Comparison of ENCODE assay signal across 8 cellular contexts in the genomic region with DNA sequence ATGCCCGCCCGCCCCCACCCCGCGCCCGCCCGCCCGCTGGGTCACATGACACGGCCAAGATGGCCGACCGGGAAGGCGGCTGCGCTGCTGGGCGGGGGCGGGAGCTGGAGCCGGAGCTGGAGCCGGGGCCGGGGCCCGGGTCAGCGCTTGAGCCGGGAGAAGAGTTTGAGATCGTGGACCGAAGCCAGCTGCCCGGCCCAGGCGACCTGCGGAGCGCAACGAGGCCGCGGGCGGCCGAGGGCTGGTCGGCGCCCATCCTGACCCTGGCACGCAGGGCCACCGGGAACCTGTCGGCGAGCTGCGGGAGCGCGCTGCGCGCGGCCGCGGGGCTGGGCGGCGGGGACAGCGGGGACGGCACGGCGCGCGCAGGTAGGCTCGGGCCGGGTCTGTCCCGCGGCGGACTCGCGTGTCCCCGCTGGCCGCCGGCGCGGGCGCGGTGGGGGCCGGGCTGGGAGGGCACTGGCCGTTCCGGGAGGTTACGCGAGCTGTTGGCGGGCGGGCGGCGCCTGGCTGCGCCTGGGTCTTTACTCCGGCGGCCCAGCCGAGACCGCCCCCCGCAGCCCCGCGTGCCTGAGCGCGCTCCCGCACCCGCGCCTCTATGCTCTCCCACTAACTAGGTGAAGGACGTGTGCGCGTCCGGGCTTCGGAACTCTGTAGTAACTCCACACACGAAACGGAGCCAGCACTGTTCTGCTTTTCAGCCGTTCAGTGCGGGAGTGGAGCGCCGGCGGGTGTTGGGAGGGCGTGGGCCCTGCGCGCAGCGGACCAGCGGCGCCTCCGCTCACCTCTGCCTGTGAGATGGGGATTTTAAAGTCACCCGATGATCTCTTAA. TPM values are rescaled to one million over a fixed set of nuclear protein-coding genes. Genes with fewer than 3 reads are reported as not detected.
DNase-seq lines count a peak whose midpoint lies in the region; ATAC-seq and TF ChIP-seq lines count a peak whose summit lies in the region.

A gene with protein sequence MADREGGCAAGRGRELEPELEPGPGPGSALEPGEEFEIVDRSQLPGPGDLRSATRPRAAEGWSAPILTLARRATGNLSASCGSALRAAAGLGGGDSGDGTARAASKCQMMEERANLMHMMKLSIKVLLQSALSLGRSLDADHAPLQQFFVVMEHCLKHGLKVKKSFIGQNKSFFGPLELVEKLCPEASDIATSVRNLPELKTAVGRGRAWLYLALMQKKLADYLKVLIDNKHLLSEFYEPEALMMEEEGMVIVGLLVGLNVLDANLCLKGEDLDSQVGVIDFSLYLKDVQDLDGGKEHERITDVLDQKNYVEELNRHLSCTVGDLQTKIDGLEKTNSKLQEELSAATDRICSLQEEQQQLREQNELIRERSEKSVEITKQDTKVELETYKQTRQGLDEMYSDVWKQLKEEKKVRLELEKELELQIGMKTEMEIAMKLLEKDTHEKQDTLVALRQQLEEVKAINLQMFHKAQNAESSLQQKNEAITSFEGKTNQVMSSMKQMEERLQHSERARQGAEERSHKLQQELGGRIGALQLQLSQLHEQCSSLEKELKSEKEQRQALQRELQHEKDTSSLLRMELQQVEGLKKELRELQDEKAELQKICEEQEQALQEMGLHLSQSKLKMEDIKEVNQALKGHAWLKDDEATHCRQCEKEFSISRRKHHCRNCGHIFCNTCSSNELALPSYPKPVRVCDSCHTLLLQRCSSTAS (plus strand): TSS at position 44 of the 832 bp plus-strand sequence. CDS start 16 bp downstream, at position 60.

- POLR2A ChIA-PET in naive thymus-derived CD8-positive, alpha-beta T cell (lab: Charles Lee) = interaction anchor here (0.5 to 2.9 kb wide), 16 partner anchors 9 to 1316 kb away, joined by 3 to 60 read pairs (median 6); partner anchors contain the start of genes HNRNPH1, RNF130 and ZNF354B

- peak within 1 kb of the TSS; percentile 96 for H3K27ac ChIP-seq in HL-60 (replicated peaks)

- peak within 1 kb of the TSS; percentile 99 for H3K27ac Mint-ChIP-seq in activated T-cell treated with anti-CD3 and anti-CD28 coated beads, Interleukin-2, amount 50 U/mL, for 72 hours
- H3K27ac Mint-ChIP-seq in naive thymus-derived CD8-positive, alpha-beta T cell = peak within 1 kb of the TSS; percentile 94 to 98 (median 96)
- H3K27ac Mint-ChIP-seq in stimulated activated naive B cell treated with anti-CD40 and anti-IgM and Interleukin-4, amounts not matched to agents 10 μg/mL and 1 μg/mL and 100 μg/mL, for 72 hours = peak within 1 kb of the TSS; percentile 100

- H3K4me3 ChIP-seq in HL-60 (replicated peaks; ENCODE audit: insufficient read depth, low read length) = peak within 1 kb of the TSS; percentile 65

- no peak for TF ChIP-seq CTCF in HL-60 (IDR thresholded peaks at IDR 0.05; ENCODE audit: insufficient read depth, low read length)

- peaks cover 31% of the 10 kb centered on the region for H3K4me1 Mint-ChIP-seq in activated T-cell treated with anti-CD3 and anti-CD28 coated beads, Interleukin-2, amount 50 U/mL, for 72 hours (ENCODE audit: low read depth)
- peaks cover 8 to 51% (median 30%) of the 10 kb centered on the region in 4 donors for H3K4me1 Mint-ChIP-seq in naive thymus-derived CD8-positive, alpha-beta T cell
- H3K4me1 Mint-ChIP-seq in stimulated activated naive B cell treated with anti-CD40 and anti-IgM and Interleukin-4, amounts not matched to agents 10 μg/mL and 1 μg/mL and 100 μg/mL, for 72 hours = peaks cover 23 to 52% of the 10 kb centered on the region in 2 donors

- in situ Hi-C loops in Caki2 (cut with HindIII; ENCODE audit: low pct_unique_long_range_greater_than_20kb, low sequenced_read_pairs) = no loop called here

- DNase-seq in Caki2 (ENCODE audit: low read depth) (peak; percentile 83), HL-60 (ENCODE audit: low read depth in 1 of 2, low spot score in 1 of 2) (peak; percentile 65 to 80), fibroblast of gingiva (ENCODE audit: low read depth) (peak; percentile 78)
- peak; percentile 86 for DNase-seq in activated T-cell treated with anti-CD3 and anti-CD28 coated beads, Interleukin-2, amount 50 U/mL, for 72 hours
- DNase-seq in naive thymus-derived CD8-positive, alpha-beta T cell = peak; percentile 63 to 96 (median 84)
- peak; percentile 81 for DNase-seq in stimulated activated naive B cell treated with anti-CD40 and anti-IgM and Interleukin-4, amounts not matched to agents 10 μg/mL and 1 μg/mL and 100 μg/mL, for 72 hours

- H3K27me3 Mint-ChIP-seq in activated T-cell treated with anti-CD3 and anti-CD28 coated beads, Interleukin-2, amount 50 U/mL, for 72 hours (ENCODE audit: low read depth) = no peaks in the 10 kb centered on the region
- no peaks in the 10 kb centered on the region for H3K27me3 Mint-ChIP-seq in naive thymus-derived CD8-positive, alpha-beta T cell
- no peaks in the 10 kb centered on the region for H3K27me3 Mint-ChIP-seq in stimulated activated naive B cell treated with anti-CD40 and anti-IgM and Interleukin-4, amounts not matched to agents 10 μg/mL and 1 μg/mL and 100 μg/mL, for 72 hours

- no peaks in the 10 kb centered on the region for H3K27me3 ChIP-seq in HL-60 (ENCODE audit: insufficient read depth, poor library complexity, severe bottlenecking)

- peak; percentile 76 for ATAC-seq in GM19463 (IDR thresholded peaks at IDR 0.05; ENCODE audit: unreplicated experiment)
- peak; percentile 84 to 86 for ATAC-seq in activated T-cell treated with anti-CD3 and anti-CD28 coated beads, Interleukin-2, amount 50 U/mL, for 72 hours (replicated peaks in 1 of 2)
- ATAC-seq in naive thymus-derived CD8-positive, alpha-beta T cell = peak; percentile 80 to 83
- ATAC-seq in stimulated activated naive B cell treated with anti-CD40 and anti-IgM and Interleukin-4, amounts not matched to agents 10 μg/mL and 1 μg/mL and 100 μg/mL, for 72 hours (replicated peaks) = peak; percentile 78 to 85

- H3K9me3 Mint-ChIP-seq in activated T-cell treated with anti-CD3 and anti-CD28 coated beads, Interleukin-2, amount 50 U/mL, for 72 hours = no peaks in the 10 kb centered on the region
- no peaks in the 10 kb centered on the region for H3K9me3 Mint-ChIP-seq in naive thymus-derived CD8-positive, alpha-beta T cell
- no peaks in the 10 kb centered on the region for H3K9me3 Mint-ChIP-seq in stimulated activated naive B cell treated with anti-CD40 and anti-IgM and Interleukin-4, amounts not matched to agents 10 μg/mL and 1 μg/mL and 100 μg/mL, for 72 hours

- H3K4me3 Mint-ChIP-seq in activated T-cell treated with anti-CD3 and anti-CD28 coated beads, Interleukin-2, amount 50 U/mL, for 72 hours = peak within 1 kb of the TSS; percentile 96 to 99
- peak within 1 kb of the TSS; percentile 94 to 98 (median 97) for H3K4me3 Mint-ChIP-seq in naive thymus-derived CD8-positive, alpha-beta T cell
- H3K4me3 Mint-ChIP-seq in stimulated activated naive B cell treated with anti-CD40 and anti-IgM and Interleukin-4, amounts not matched to agents 10 μg/mL and 1 μg/mL and 100 μg/mL, for 72 hours = peak within 1 kb of the TSS; percentile 96 to 100

- peaks cover 0 to 14% of the 10 kb centered on the region in 2 donors for H3K36me3 Mint-ChIP-seq in activated T-cell treated with anti-CD3 and anti-CD28 coated beads, Interleukin-2, amount 50 U/mL, for 72 hours (ENCODE audit: insufficient read depth in 2 of 2)
- peaks cover 0 to 14% (median 0%) of the 10 kb centered on the region in 3 donors for H3K36me3 Mint-ChIP-seq in naive thymus-derived CD8-positive, alpha-beta T cell
- H3K36me3 Mint-ChIP-seq in stimulated activated naive B cell treated with anti-CD40 and anti-IgM and Interleukin-4, amounts not matched to agents 10 μg/mL and 1 μg/mL and 100 μg/mL, for 72 hours = peaks cover 8 to 21% of the 10 kb centered on the region in 2 donors

TF ChIP-seq in PFSK-1, 5 proteins besides CTCF, POLR2A, EP300 and RAD21:
- TF ChIP-seq SIN3A (IDR thresholded peaks at IDR 0.05; ENCODE audit: borderline replicate concordance, insufficient read depth, low read length) (0 out of 2 replicates have a peak, but pooled peaks have one; percentile 34), FOXP2 (optimal IDR thresholded peaks at IDR 0.05; ENCODE audit: borderline replicate concordance, extremely low read depth, extremely low read length, insufficient read depth) (peak; percentile 24), POLR2AphosphoS5 (IDR thresholded peaks at IDR 0.05; ENCODE audit: low read depth, low read length) (peak; percentile 91), TAF1 (IDR thresholded peaks at IDR 0.05; ENCODE audit: borderline replicate concordance, insufficient read depth, low read length) (no peak; the same call in 1 of the 2 replicates)
- TF ChIP-seq, protein P1, sequence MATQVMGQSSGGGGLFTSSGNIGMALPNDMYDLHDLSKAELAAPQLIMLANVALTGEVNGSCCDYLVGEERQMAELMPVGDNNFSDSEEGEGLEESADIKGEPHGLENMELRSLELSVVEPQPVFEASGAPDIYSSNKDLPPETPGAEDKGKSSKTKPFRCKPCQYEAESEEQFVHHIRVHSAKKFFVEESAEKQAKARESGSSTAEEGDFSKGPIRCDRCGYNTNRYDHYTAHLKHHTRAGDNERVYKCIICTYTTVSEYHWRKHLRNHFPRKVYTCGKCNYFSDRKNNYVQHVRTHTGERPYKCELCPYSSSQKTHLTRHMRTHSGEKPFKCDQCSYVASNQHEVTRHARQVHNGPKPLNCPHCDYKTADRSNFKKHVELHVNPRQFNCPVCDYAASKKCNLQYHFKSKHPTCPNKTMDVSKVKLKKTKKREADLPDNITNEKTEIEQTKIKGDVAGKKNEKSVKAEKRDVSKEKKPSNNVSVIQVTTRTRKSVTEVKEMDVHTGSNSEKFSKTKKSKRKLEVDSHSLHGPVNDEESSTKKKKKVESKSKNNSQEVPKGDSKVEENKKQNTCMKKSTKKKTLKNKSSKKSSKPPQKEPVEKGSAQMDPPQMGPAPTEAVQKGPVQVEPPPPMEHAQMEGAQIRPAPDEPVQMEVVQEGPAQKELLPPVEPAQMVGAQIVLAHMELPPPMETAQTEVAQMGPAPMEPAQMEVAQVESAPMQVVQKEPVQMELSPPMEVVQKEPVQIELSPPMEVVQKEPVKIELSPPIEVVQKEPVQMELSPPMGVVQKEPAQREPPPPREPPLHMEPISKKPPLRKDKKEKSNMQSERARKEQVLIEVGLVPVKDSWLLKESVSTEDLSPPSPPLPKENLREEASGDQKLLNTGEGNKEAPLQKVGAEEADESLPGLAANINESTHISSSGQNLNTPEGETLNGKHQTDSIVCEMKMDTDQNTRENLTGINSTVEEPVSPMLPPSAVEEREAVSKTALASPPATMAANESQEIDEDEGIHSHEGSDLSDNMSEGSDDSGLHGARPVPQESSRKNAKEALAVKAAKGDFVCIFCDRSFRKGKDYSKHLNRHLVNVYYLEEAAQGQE (IDR thresholded peaks at IDR 0.05; ENCODE audit: insufficient read depth in 1 of 2, low read depth in 2 of 2, low read length in 2 of 2) = peak in 1 of 2 experiments; percentile 46; a peak in 2 of 4 replicates

RNA-seq across cellular contexts. Expression of the gene that starts here (rescaled TPM):
- 31.7 and 31.9 TPM in 2 replicates for total RNA-seq in Caki2 (2014; rRNA removed; shearing (Covaris generic); ENCODE audit: low replicate concordance)
- 51.1 TPM for polyA plus RNA-seq in PFSK-1 (2012; ENCODE audit: insufficient read length, low read depth)
- 10 to 100 TPM; 32.0 to 37.9 TPM for total RNA-seq in activated T-cell treated with anti-CD3 and anti-CD28 coated beads, Interleukin-2, amount 50 U/mL, for 72 hours
- total RNA-seq in naive thymus-derived CD8-positive, alpha-beta T cell = 10 to 100 TPM; 62.3 to 63.4 TPM
- polyA plus RNA-seq in naive thymus-derived CD8-positive, alpha-beta T cell = 10 to 100 TPM; 27.9 to 35.3 (median 30.5) TPM

Comparison
In these comparisons a context has a peak if more than half of its experiments do, and no peak if none do; other contexts are left out.
1. Peak in every context shown above with its lines: DNase-seq, ATAC-seq, H3K4me3 ChIP-seq and H3K27ac ChIP-seq.